ENCODE assay signal across 8 cellular contexts in the genomic region with DNA sequence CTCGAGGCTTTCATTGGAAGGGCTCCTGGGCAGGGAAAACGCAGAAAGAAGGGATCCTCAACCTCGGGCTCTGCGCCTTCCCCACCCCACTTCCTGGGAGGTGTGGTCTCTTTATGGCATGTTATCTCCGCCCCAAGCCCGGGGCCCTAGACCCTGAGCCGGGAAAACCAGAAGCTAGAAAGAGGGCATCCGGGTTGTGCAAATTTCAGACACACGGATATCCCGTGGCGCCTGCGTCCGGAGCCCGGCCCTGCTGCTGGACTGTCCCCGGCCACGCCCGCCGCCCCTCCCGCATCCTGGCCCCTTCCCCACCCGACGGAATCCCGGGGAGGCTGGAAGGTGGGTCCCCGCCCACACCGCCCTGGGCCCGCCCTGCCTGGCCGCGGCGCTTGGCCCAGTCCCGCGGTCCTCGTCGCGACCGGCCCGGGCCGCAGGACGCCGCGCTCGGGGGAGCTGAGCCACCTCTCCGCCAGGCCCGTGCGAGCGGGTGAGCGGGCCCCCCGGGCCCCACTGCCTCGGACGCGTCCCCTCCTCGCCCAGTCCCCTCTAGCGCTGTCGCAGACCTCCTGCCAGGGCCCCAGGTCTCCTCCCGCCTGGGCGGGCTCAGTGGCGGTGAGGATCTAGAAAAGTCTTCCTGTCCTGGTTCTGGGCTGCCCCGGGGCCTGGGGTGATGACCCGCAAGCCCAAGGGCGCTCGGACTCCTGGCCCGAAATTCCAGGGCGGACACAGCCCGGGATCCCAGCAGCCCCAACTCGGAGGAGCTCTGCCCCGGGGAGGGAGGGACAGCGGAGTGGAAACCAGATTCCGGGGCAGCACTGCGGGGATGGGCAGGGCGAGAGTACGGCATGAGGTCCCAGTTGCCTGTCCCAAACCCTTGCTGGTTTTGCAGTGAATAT. TPM values are rescaled to one million over a fixed set of nuclear protein-coding genes. Genes with fewer than 3 reads are reported as not detected.
DNase-seq lines count a peak whose midpoint lies in the region; ATAC-seq, FAIRE-seq and TF ChIP-seq lines count a peak whose summit lies in the region.

A gene with protein sequence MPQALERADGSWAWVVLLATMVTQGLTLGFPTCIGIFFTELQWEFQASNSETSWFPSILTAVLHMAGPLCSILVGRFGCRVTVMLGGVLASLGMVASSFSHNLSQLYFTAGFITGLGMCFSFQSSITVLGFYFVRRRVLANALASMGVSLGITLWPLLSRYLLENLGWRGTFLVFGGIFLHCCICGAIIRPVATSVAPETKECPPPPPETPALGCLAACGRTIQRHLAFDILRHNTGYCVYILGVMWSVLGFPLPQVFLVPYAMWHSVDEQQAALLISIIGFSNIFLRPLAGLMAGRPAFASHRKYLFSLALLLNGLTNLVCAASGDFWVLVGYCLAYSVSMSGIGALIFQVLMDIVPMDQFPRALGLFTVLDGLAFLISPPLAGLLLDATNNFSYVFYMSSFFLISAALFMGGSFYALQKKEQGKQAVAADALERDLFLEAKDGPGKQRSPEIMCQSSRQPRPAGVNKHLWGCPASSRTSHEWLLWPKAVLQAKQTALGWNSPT (plus strand): TSS at position 397 of the 896 bp plus-strand sequence. CDS start 5,683 bp downstream, outside the sequence.

- H3K4me1 ChIP-seq in ES-I3 (ENCODE audit: insufficient read depth, low read length) (peaks cover 49% of the 10 kb centered on the region), small intestine (ENCODE audit: control insufficient read depth in 2 of 2, insufficient read depth in 1 of 2, low read depth in 1 of 2, low read length in 1 of 2) (no peaks in the 10 kb centered on the region)

- FAIRE-seq in bronchial epithelial cell (lab: Jason Lieb, UNC) (no peak), small intestine (lab: Jason Lieb, UNC) (no peak)

- peaks cover 54% of the 10 kb centered on the region for H3K4me1 Mint-ChIP-seq in T-helper 17 cell

- H3K9me3 ChIP-seq in ES-I3 (ENCODE audit: control insufficient read depth, insufficient read depth, low read length) (no peaks in the 10 kb centered on the region), T-helper 17 cell (ENCODE audit: control insufficient read depth, low read length, poor library complexity, severe bottlenecking) (no peaks in the 10 kb centered on the region), iPS-18c (ENCODE audit: control insufficient read depth, insufficient read depth, low read length) (no peaks in the 10 kb centered on the region), small intestine (ENCODE audit: control insufficient read depth, low read depth) (no peaks in the 10 kb centered on the region)

- H3K4me3 Mint-ChIP-seq in T-helper 17 cell, result peak within 1 kb of the TSS; percentile 89

- peak; percentile 53 for ATAC-seq in HG02943 (IDR thresholded peaks at IDR 0.05; ENCODE audit: low read depth, unreplicated experiment)
- ATAC-seq in T-helper 17 cell, result peak; percentile 74

- no peaks in the 10 kb centered on the region for H3K27me3 Mint-ChIP-seq in T-helper 17 cell

- peaks cover 2% of the 10 kb centered on the region for H3K36me3 Mint-ChIP-seq in T-helper 17 cell (ENCODE audit: low read depth)

- H3K27me3 ChIP-seq in bronchial epithelial cell (ENCODE audit: control insufficient read depth, insufficient read depth, low read length) (no peaks in the 10 kb centered on the region), small intestine (ENCODE audit: control insufficient read depth in 2 of 2, insufficient read depth in 2 of 2, low read length in 2 of 2) (no peaks in the 10 kb centered on the region)

- H3K27ac ChIP-seq in small intestine (ENCODE audit: low read depth in 1 of 2, low read length in 1 of 2), result peak within 1 kb of the TSS; percentile 97 to 99

- 2 to 6% (median 3%) methylated on average over 53 to 69 of the region's 69 CpGs for WGBS in small intestine, 3 donors

- H3K9ac ChIP-seq in ES-I3 (ENCODE audit: low read depth, low read length), result peak within 1 kb of the TSS; percentile 94

- H3K36me3 ChIP-seq in ES-I3 (ENCODE audit: insufficient read depth, low read length), result no peaks in the 10 kb centered on the region
- H3K36me3 ChIP-seq in bronchial epithelial cell (ENCODE audit: control insufficient read depth, insufficient read depth, low read length), result no peaks in the 10 kb centered on the region
- H3K36me3 ChIP-seq in small intestine (ENCODE audit: control insufficient read depth in 2 of 2, insufficient read depth in 2 of 2, low read length in 2 of 2), result no peaks in the 10 kb centered on the region

- TF ChIP-seq CTCF in bronchial epithelial cell (IDR thresholded peaks at IDR 0.05; ENCODE audit: insufficient read depth, low read length, severe bottlenecking), result no peak

- H3K4me3 ChIP-seq in bronchial epithelial cell (ENCODE audit: low read depth, low read length), result peak within 1 kb of the TSS; percentile 58
- H3K4me3 ChIP-seq in iPS-18c (ENCODE audit: insufficient read depth, low read depth, low read length), result peak within 1 kb of the TSS; percentile 81
- peak within 1 kb of the TSS; percentile 54 to 68 for H3K4me3 ChIP-seq in small intestine (ENCODE audit: low read depth in 1 of 2, low read length in 2 of 2)

- peak in 2 of 3 donors; percentile 27 to 29 for DNase-seq in T-helper 17 cell
- DNase-seq in bronchial epithelial cell (ENCODE audit: low read depth), result peak; percentile 72
- DNase-seq in small intestine, result peak; percentile 92
- DNase-seq in NCI-H82 treated with DMSO at 0.1 percent for 48 hours (lab: John Stamatoyannopoulos, UW; ENCODE audit: unreplicated experiment), result no peak
- no peak for DNase-seq in hepatic stellate cell (ENCODE audit: low spot score)

- H3K27ac Mint-ChIP-seq in T-helper 17 cell, result peak within 1 kb of the TSS; percentile 71

RNA-seq across cellular contexts. Expression of the gene that starts here (rescaled TPM):
- 10 to 100 TPM; 11.7 to 14.9 TPM for total RNA-seq in T-helper 17 cell
- total RNA-seq in bronchial epithelial cell, result 15.0 and 18.1 TPM in 2 replicates
- 10 to 100 TPM; 23.5 to 35.4 (median 32.2) TPM for polyA plus RNA-seq in small intestine

Comparison
In these comparisons a context has a peak if more than half of its experiments do, and no peak if none do; other contexts are left out.
1. DNase-seq: peak in T-helper 17 cell (2 of 3), bronchial epithelial cell (single experiment) and small intestine (single experiment); none in NCI-H82 treated with DMSO at 0.1 percent for 48 hours (single experiment) and hepatic stellate cell (single experiment).
2. Peak in every context shown above with its lines, with median percentiles within 50 percentile points of each other: H3K4me3 ChIP-seq.